In genomic region chr19:18932216-18932841, GRCh38 we compare ENCODE assay signal across 8 cellular contexts. TPM values are rescaled to one million over a fixed set of nuclear protein-coding genes. Genes with fewer than 3 reads are reported as not detected.
DNase-seq lines count a peak whose midpoint lies in the region; ATAC-seq and TF ChIP-seq lines count a peak whose summit lies in the region.

No MANE protein-coding gene starts in this region.

- H3K27ac ChIP-seq in right atrium auricular region = no peak overlapping the region
- peak overlapping the region in 1 of 5 donors; percentile 20 for H3K27ac ChIP-seq in adrenal gland
- H3K27ac ChIP-seq in vagina = no peak overlapping the region

- peak overlapping the region in 1 of 2 donors; percentile 32 for H3K4me3 ChIP-seq in right atrium auricular region
- peak overlapping the region in 1 of 4 donors; percentile 24 for H3K4me3 ChIP-seq in adrenal gland
- no peak overlapping the region for H3K4me3 ChIP-seq in vagina

- peaks cover 0 to 11% of the 10 kb centered on the region in 2 donors for H3K4me1 ChIP-seq in right atrium auricular region
- H3K4me1 ChIP-seq in adrenal gland (replicated peaks in 1 of 2) = peaks cover 0 to 7% of the 10 kb centered on the region in 2 donors
- H3K4me1 ChIP-seq in vagina = no peaks in the 10 kb centered on the region

- H3K36me3 ChIP-seq in right atrium auricular region = peaks cover 20% of the 10 kb centered on the region
- peaks cover 0 to 34% of the 10 kb centered on the region in 2 donors for H3K36me3 ChIP-seq in adrenal gland (replicated peaks in 1 of 2)
- H3K36me3 ChIP-seq in vagina = peaks cover 0 to 26% of the 10 kb centered on the region in 2 donors

- DNase-seq in Right ventricle myocardium inferior (ENCODE audit: missing footprints) = peak; percentile 91
- no peak for DNase-seq in right atrium auricular region (ENCODE audit: low spot score)
- DNase-seq in T1000 (lab: John Stamatoyannopoulos, UW) = peak; percentile 79
- peak; percentile 85 to 96 (median 90) for DNase-seq in adrenal gland
- peak; percentile 77 for DNase-seq in iPS DF 19.7 (ENCODE audit: low read depth, low spot score)
- DNase-seq in stimulated activated CD4-positive, alpha-beta T cell treated with anti-CD3 and anti-CD28 coated beads, Interleukin-1b, Interleukin-23, amount 100 ng/mL, for 4 hours (ENCODE audit: low read depth in 2 of 2) = peak; percentile 77 to 87
- no peak for DNase-seq in vagina (ENCODE audit: extremely low spot score in 2 of 2)

- ATAC-seq in Right ventricle myocardium inferior (peak; percentile 85), HG03378 (IDR thresholded peaks at IDR 0.05; ENCODE audit: unreplicated experiment) (no peak)

- TF ChIP-seq POLR2A in adrenal gland (IDR thresholded peaks at IDR 0.05) (no peak), vagina (IDR thresholded peaks at IDR 0.05) (no peak)

- WGBS in adrenal gland, 4 donors = 12 to 17% (median 15%) methylated on average over 22 to 37 of the region's 37 CpGs

- H3K9me3 ChIP-seq in right atrium auricular region = no peaks in the 10 kb centered on the region
- no peaks in the 10 kb centered on the region for H3K9me3 ChIP-seq in adrenal gland (replicated peaks in 1 of 3)
- no peaks in the 10 kb centered on the region for H3K9me3 ChIP-seq in vagina

- no peaks in the 10 kb centered on the region for H3K27me3 ChIP-seq in right atrium auricular region
- no peaks in the 10 kb centered on the region for H3K27me3 ChIP-seq in adrenal gland
- H3K27me3 ChIP-seq in vagina = no peaks in the 10 kb centered on the region

- no peak for TF ChIP-seq CTCF in right atrium auricular region (IDR thresholded peaks at IDR 0.05)
- no peak for TF ChIP-seq CTCF in adrenal gland (IDR thresholded peaks at IDR 0.05)
- no peak for TF ChIP-seq CTCF in vagina (IDR thresholded peaks at IDR 0.05)

- intact Hi-C loops in Right ventricle myocardium inferior (cut with DNase I) (no loop called here), adrenal gland (cut with DNase I) (no loop called here), vagina (cut with DNase I) (no loop called here)

RNA-seq across cellular contexts. Expression of gene HOMER3, which starts 8.7 kb away (rescaled TPM):
- total RNA-seq in Right ventricle myocardium inferior = 15.2 TPM
- 10 to 100 TPM; 13.6 to 39.8 TPM for total RNA-seq in right atrium auricular region
- total RNA-seq in adrenal gland = 10 to 100 TPM; 26.8 to 97.1 (median 34.8) TPM
- 100 to 1,000 TPM in 1 of 3 donors, 10 to 100 TPM in 2; 13.9 to 130 (median 43.2) TPM for polyA plus RNA-seq in adrenal gland
- 30.9 TPM for total RNA-seq in vagina

RNA-seq across cellular contexts. Expression of gene DDX49, which starts 12.8 kb away (rescaled TPM):
- total RNA-seq in Right ventricle myocardium inferior = 25.6 TPM
- 10 to 100 TPM; 22.1 to 31.9 TPM for total RNA-seq in right atrium auricular region
- total RNA-seq in adrenal gland = 10 to 100 TPM; 29.1 to 51.2 (median 44.9) TPM
- polyA plus RNA-seq in adrenal gland = 100 to 1,000 TPM in 1 of 3 donors, 10 to 100 TPM in 2; 35.9 to 105 (median 88.9) TPM
- 36.3 TPM for total RNA-seq in vagina

RNA-seq across cellular contexts. Expression of gene COPE, which starts 13.1 kb away (rescaled TPM):
- total RNA-seq in Right ventricle myocardium inferior = 139 TPM
- total RNA-seq in right atrium auricular region = 100 to 1,000 TPM; 168 to 209 TPM
- 100 to 1,000 TPM; 208 to 400 (median 312) TPM for total RNA-seq in adrenal gland
- polyA plus RNA-seq in adrenal gland = 100 to 1,000 TPM in 2 of 3 donors, 10 to 100 TPM in 1; 45.1 to 298 (median 245) TPM
- 212 TPM for total RNA-seq in vagina

RNA-seq across cellular contexts. Expression of gene CERS1, which starts 36.4 kb away (rescaled TPM):
- 0.30 TPM for total RNA-seq in Right ventricle myocardium inferior
- total RNA-seq in right atrium auricular region = 1 to 10 TPM in 1 of 2 donors, under 1 TPM in 1; 0.79 to 1.6 TPM
- 1 to 10 TPM in 2 of 8 donors, under 1 TPM in 3, not detected in 3; 0.29 to 2.6 (median 0.92) TPM for total RNA-seq in adrenal gland
- 1 to 10 TPM; 1.8 to 4.3 (median 2.8) TPM for polyA plus RNA-seq in adrenal gland
- 0.49 TPM for total RNA-seq in vagina

Comparison
In these comparisons a context has a peak if more than half of its experiments do, and no peak if none do; other contexts are left out.
1. DNase-seq: peak in Right ventricle myocardium inferior (single experiment), T1000 (single experiment), adrenal gland (7 of 7), iPS DF 19.7 (single experiment) and stimulated activated CD4-positive, alpha-beta T cell treated with anti-CD3 and anti-CD28 coated beads, Interleukin-1b, Interleukin-23, amount 100 ng/mL, for 4 hours (2 of 2); none in right atrium auricular region (single experiment) and vagina (0 of 2).